1 cellular context compared by ENCODE assay signal in genomic region chr1:210373878-210374599, GRCh38.
TF ChIP-seq lines count a peak whose summit lies in the region.

No MANE protein-coding gene starts in this region.

TF ChIP-seq in GM12878, 131 proteins besides CTCF, POLR2A, EP300 and RAD21 (continued from another document):
- TF ChIP-seq PRDM15 (CRISPR knock-in tag; IDR thresholded peaks at IDR 0.05), result peak; percentile 97
- peak; percentile 86 for TF ChIP-seq ATF7 (IDR thresholded peaks at IDR 0.05; ENCODE audit: low read depth)
- TF ChIP-seq MTA2 (IDR thresholded peaks at IDR 0.05; ENCODE audit: low read depth), result peak; percentile 30; the same call in 1 of the 2 replicates
- TF ChIP-seq, protein P1, sequence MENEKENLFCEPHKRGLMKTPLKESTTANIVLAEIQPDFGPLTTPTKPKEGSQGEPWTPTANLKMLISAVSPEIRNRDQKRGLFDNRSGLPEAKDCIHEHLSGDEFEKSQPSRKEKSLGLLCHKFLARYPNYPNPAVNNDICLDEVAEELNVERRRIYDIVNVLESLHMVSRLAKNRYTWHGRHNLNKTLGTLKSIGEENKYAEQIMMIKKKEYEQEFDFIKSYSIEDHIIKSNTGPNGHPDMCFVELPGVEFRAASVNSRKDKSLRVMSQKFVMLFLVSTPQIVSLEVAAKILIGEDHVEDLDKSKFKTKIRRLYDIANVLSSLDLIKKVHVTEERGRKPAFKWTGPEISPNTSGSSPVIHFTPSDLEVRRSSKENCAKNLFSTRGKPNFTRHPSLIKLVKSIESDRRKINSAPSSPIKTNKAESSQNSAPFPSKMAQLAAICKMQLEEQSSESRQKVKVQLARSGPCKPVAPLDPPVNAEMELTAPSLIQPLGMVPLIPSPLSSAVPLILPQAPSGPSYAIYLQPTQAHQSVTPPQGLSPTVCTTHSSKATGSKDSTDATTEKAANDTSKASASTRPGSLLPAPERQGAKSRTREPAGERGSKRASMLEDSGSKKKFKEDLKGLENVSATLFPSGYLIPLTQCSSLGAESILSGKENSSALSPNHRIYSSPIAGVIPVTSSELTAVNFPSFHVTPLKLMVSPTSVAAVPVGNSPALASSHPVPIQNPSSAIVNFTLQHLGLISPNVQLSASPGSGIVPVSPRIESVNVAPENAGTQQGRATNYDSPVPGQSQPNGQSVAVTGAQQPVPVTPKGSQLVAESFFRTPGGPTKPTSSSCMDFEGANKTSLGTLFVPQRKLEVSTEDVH (IDR thresholded peaks at IDR 0.05; ENCODE audit: low read depth, partially characterized antibody), result no peak
- TF ChIP-seq BCL11A (IDR thresholded peaks at IDR 0.05; ENCODE audit: low read depth, low read length), result peak; percentile 26
- peak; percentile 74; the same call in 1 of the 2 replicates for TF ChIP-seq ZSCAN29 (IDR thresholded peaks at IDR 0.05)
- TF ChIP-seq SUZ12 (IDR thresholded peaks at IDR 0.05; ENCODE audit: unreplicated experiment), result no peak
- TF ChIP-seq WRNIP1 (IDR thresholded peaks at IDR 0.05; ENCODE audit: borderline replicate concordance, low read depth, low read length), result no peak
- no peak for TF ChIP-seq MXI1 (IDR thresholded peaks at IDR 0.05; ENCODE audit: low read depth, low read length)
TF ChIP-seq in GM12878: peak in this region for 66.
